In the genomic region with DNA sequence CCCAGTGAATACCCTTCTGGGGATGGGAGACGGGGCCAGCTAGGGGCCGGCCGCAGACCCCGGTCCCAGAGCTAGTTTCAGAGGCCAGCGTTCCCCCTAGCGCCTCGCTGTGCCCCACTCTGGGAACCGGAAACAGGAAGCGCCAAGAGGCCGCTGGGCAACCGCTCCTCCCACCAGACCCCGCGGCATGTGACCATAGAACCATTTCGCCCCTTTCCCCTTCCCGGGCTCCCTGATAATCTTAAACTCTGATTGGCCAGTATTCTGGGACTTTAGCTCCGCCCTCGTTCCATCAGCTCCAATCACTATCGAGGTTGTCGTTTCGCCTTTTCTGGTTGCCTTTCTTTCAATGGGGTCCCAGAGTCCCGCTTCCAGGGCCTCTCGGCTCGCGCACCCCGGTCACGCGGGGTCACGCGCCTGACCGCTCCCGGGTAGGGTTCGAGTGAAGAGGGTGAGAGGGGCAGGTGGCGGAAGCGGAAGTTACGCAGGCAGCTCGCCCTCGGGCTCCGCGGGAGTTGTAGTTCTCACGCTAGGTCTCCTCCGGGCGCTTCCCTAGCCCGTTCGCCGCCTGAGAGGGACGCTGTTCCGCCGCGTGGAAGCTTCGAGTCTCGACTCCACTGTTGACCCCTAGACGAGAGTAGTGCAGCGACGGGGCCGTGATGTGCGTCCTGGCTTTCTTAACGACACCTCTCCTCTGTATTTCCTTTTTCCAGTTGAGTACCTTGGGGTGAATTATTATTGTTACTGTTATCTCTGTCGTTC, we compare ENCODE assay signal across 8 cellular contexts. TPM values are rescaled to one million over a fixed set of nuclear protein-coding genes. Genes with fewer than 3 reads are reported as not detected.
DNase-seq lines count a peak whose midpoint lies in the region; ATAC-seq and TF ChIP-seq lines count a peak whose summit lies in the region.

A gene (minus strand): TSS at position 121 of the 762 bp plus-strand sequence. CDS start 3,241 bp downstream, outside the sequence.

- peak within 1 kb of the TSS; percentile 88 for H3K4me2 ChIP-seq in mammary epithelial cell (ENCODE audit: insufficient read depth, low read depth, low read length)

- H3K36me3 ChIP-seq in WERI-Rb-1: peaks cover 24% of the 10 kb centered on the region
- H3K36me3 ChIP-seq in mammary epithelial cell (ENCODE audit: insufficient read depth, low read length): peaks cover 9% of the 10 kb centered on the region
- peaks cover 32% of the 10 kb centered on the region for H3K36me3 ChIP-seq in iPS-20b (ENCODE audit: insufficient read depth, low read depth, low read length)

- peak; percentile 94 for DNase-seq in AG08396 (ENCODE audit: low spot score)
- peak; percentile 95 for DNase-seq in NCI-H2227 (lab: John Stamatoyannopoulos, UW; ENCODE audit: unreplicated experiment)
- DNase-seq in WERI-Rb-1: peak; percentile 95
- peak; percentile 97 for DNase-seq in mammary epithelial cell

- 3% methylated on average over 42 of the region's 58 CpGs for WGBS in mammary epithelial cell (ENCODE audit: low coverage, missing lambda C conversion rate)

- dilution Hi-C loops in mammary epithelial cell (cut with HindIII; ENCODE audit: low sequenced_read_pairs): no loop called here

- H4K20me1 ChIP-seq in mammary epithelial cell (ENCODE audit: insufficient read depth, low read length): no peaks in the 10 kb centered on the region

- H3K27ac ChIP-seq in WERI-Rb-1 (peak within 1 kb of the TSS; percentile 99), mammary epithelial cell (ENCODE audit: insufficient read depth, low read depth, low read length) (peak within 1 kb of the TSS; percentile 92), iPS-20b (ENCODE audit: low read length) (peak within 1 kb of the TSS; percentile 98), skin epidermis (peak within 1 kb of the TSS; percentile 62 to 99 (median 94))

- H3K27me3 ChIP-seq in WERI-Rb-1 (ENCODE audit: insufficient read depth, low read depth, severe bottlenecking) (no peaks in the 10 kb centered on the region), mammary epithelial cell (ENCODE audit: insufficient read depth, low read length) (no peaks in the 10 kb centered on the region), iPS-20b (ENCODE audit: insufficient read depth, low read length) (no peaks in the 10 kb centered on the region)

- H3K4me3 ChIP-seq in WERI-Rb-1 (ENCODE audit: low read depth, low read length): peak within 1 kb of the TSS; percentile 59
- H3K4me3 ChIP-seq in mammary epithelial cell (replicated peaks in 1 of 3; ENCODE audit: insufficient read depth in 1 of 3, low read depth in 2 of 3, low read length in 3 of 3): peak within 1 kb of the TSS; percentile 72 to 97 (median 96)
- H3K4me3 ChIP-seq in iPS-20b (ENCODE audit: low read length): peak within 1 kb of the TSS; percentile 98
- peak within 1 kb of the TSS; percentile 64 to 96 (median 86) for H3K4me3 ChIP-seq in skin epidermis

- in situ Hi-C loops in mammary epithelial cell (cut with MboI; ENCODE audit: low sequenced_read_pairs in 2 of 2): loop anchor here in 1 of 2 donors (10.0 kb wide), 1 partner anchor 95 kb away; no protein-coding TSS in a partner anchor

- H3K9ac ChIP-seq in mammary epithelial cell (ENCODE audit: insufficient read depth, low read length): peak within 1 kb of the TSS; percentile 96
- H3K9ac ChIP-seq in iPS-20b (ENCODE audit: low read depth, low read length): peak within 1 kb of the TSS; percentile 94

- H3K4me1 ChIP-seq in mammary epithelial cell (ENCODE audit: insufficient read depth, low read length) (peaks cover 8% of the 10 kb centered on the region), iPS-20b (ENCODE audit: insufficient read depth, low read length) (no peaks in the 10 kb centered on the region)

- ATAC-seq in GM18907 (IDR thresholded peaks at IDR 0.05; ENCODE audit: unreplicated experiment) (peak; percentile 87), HG03159 (IDR thresholded peaks at IDR 0.05; ENCODE audit: unreplicated experiment) (peak; percentile 85)

- H2AFZ ChIP-seq in mammary epithelial cell (ENCODE audit: low read depth, low read length): peak within 1 kb of the TSS; percentile 94

- intact Hi-C loops in mammary epithelial cell (cut with micrococcal nuclease): loop anchor here (1.0 to 5.0 kb wide), 3 partner anchors 35 to 267 kb away; a partner anchor contains a TSS

- no TSS peak for BruUV-seq in mammary epithelial cell (replicated peaks; lab: Mats Ljungman, UMichigan)

- H3K9me3 ChIP-seq in WERI-Rb-1 (ENCODE audit: severe bottlenecking) (no peaks in the 10 kb centered on the region), mammary epithelial cell (replicated peaks; ENCODE audit: insufficient read depth, low read length) (no peaks in the 10 kb centered on the region), iPS-20b (ENCODE audit: insufficient read depth, low read depth, low read length) (peaks cover 8% of the 10 kb centered on the region; the same call in 1 of the 2 replicates)

- CTCF ChIA-PET in mammary epithelial cell (lab: Charles Lee; ENCODE audit: low non-redundant PET): interaction anchor here (0.6 to 1.0 kb wide), 4 partner anchors 99 to 405 kb away, joined by 3 to 5 read pairs (median 4); no protein-coding TSS in a partner anchor

- H3K79me2 ChIP-seq in mammary epithelial cell (ENCODE audit: insufficient read depth, low read length): peaks cover 48% of the 10 kb centered on the region

- TF ChIP-seq CTCF in WERI-Rb-1 (IDR thresholded peaks at IDR 0.05; ENCODE audit: low read depth, low read length) (peak; percentile 86), mammary epithelial cell (conservative IDR thresholded peaks at IDR 0.05 in 1 of 2, IDR thresholded peaks at IDR 0.05 in 1 of 2; ENCODE audit: extremely low read depth in 1 of 2, insufficient read depth in 1 of 2, low read depth in 1 of 2, low read length in 2 of 2) (peak; percentile 47 to 67)

RNA-seq across cellular contexts. Expression of the gene that starts here (rescaled TPM):
- total RNA-seq in mammary epithelial cell: 100 to 1,000 TPM; 117 to 165 TPM
- polyA plus RNA-seq in mammary epithelial cell: 108 TPM
- polyA minus RNA-seq in mammary epithelial cell: 319 TPM

Comparison
In these comparisons a context has a peak if more than half of its experiments do, and no peak if none do; other contexts are left out.
1. Peak in every context shown above with its lines: DNase-seq, ATAC-seq, H3K4me3 ChIP-seq and H3K27ac ChIP-seq.